In the genomic region with DNA sequence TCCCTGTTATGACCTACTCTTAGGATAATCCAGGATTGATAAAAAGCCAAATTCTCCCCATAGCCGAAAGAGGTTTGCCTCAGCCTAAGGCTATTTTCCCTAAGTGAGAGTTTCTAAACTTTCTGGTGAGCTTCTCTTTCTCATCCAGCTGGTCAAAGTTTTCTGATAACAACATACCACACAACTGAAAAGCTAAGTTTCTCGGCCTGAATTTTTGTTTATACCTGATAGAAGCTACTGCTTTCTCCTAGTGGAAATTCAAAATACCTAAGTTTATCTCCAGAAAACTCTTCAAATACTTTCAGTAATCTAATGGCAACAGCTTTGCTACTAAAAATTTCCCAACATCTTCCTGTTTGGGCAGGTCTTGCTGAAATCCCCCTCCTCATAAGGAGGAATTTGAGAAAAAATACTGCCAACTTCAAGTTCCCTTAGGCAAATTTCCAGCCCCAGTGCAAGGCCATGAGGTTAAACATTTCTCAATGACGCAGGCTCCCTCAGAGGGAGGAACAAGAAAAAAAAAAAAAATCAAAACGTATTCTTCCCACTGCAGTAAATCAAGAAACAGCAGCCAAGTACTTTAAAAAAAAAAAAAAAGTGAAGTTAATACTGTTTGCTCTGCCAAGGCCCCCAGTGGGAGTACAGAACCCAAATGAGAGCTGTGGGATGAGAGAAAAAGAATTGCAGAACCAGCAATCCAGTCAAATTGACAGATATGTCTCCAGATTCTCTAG, we compare ENCODE assay signal across 1 cellular context.
TF ChIP-seq lines count a peak whose summit lies in the region.

No MANE protein-coding gene starts in this region.

TF ChIP-seq in GM23338, 12 proteins besides CTCF, POLR2A, EP300 and RAD21:
- TF ChIP-seq, protein P1, sequence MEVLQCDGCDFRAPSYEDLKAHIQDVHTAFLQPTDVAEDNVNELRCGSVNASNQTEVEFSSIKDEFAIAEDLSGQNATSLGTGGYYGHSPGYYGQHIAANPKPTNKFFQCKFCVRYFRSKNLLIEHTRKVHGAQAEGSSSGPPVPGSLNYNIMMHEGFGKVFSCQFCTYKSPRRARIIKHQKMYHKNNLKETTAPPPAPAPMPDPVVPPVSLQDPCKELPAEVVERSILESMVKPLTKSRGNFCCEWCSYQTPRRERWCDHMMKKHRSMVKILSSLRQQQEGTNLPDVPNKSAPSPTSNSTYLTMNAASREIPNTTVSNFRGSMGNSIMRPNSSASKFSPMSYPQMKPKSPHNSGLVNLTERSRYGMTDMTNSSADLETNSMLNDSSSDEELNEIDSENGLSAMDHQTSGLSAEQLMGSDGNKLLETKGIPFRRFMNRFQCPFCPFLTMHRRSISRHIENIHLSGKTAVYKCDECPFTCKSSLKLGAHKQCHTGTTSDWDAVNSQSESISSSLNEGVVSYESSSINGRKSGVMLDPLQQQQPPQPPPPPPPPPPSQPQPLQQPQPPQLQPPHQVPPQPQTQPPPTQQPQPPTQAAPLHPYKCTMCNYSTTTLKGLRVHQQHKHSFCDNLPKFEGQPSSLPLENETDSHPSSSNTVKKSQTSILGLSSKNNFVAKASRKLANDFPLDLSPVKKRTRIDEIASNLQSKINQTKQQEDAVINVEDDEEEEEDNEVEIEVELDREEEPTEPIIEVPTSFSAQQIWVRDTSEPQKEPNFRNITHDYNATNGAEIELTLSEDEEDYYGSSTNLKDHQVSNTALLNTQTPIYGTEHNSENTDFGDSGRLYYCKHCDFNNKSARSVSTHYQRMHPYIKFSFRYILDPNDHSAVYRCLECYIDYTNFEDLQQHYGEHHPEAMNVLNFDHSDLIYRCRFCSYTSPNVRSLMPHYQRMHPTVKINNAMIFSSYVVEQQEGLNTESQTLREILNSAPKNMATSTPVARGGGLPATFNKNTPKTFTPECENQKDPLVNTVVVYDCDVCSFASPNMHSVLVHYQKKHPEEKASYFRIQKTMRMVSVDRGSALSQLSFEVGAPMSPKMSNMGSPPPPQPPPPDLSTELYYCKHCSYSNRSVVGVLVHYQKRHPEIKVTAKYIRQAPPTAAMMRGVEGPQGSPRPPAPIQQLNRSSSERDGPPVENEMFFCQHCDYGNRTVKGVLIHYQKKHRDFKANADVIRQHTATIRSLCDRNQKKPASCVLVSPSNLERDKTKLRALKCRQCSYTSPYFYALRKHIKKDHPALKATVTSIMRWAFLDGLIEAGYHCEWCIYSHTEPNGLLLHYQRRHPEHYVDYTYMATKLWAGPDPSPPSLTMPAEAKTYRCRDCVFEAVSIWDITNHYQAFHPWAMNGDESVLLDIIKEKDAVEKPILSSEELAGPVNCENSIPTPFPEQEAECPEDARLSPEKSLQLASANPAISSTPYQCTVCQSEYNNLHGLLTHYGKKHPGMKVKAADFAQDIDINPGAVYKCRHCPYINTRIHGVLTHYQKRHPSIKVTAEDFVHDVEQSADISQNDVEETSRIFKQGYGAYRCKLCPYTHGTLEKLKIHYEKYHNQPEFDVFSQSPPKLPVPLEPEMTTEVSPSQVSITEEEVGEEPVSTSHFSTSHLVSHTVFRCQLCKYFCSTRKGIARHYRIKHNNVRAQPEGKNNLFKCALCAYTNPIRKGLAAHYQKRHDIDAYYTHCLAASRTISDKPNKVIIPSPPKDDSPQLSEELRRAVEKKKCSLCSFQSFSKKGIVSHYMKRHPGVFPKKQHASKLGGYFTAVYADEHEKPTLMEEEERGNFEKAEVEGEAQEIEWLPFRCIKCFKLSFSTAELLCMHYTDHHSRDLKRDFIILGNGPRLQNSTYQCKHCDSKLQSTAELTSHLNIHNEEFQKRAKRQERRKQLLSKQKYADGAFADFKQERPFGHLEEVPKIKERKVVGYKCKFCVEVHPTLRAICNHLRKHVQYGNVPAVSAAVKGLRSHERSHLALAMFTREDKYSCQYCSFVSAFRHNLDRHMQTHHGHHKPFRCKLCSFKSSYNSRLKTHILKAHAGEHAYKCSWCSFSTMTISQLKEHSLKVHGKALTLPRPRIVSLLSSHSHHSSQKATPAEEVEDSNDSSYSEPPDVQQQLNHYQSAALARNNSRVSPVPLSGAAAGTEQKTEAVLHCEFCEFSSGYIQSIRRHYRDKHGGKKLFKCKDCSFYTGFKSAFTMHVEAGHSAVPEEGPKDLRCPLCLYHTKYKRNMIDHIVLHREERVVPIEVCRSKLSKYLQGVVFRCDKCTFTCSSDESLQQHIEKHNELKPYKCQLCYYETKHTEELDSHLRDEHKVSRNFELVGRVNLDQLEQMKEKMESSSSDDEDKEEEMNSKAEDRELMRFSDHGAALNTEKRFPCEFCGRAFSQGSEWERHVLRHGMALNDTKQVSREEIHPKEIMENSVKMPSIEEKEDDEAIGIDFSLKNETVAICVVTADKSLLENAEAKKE (CRISPR knock-in tag; IDR thresholded peaks at IDR 0.05): no peak
- TF ChIP-seq ZNF331 (CRISPR knock-in tag; IDR thresholded peaks at IDR 0.05; ENCODE audit: low read depth) (no peak), NANOG (IDR thresholded peaks at IDR 0.05; ENCODE audit: borderline replicate concordance) (no peak), ZNF114 (CRISPR knock-in tag; IDR thresholded peaks at IDR 0.05) (no peak), EZH2phosphoT487 (IDR thresholded peaks at IDR 0.05; ENCODE audit: unreplicated experiment) (no peak), EZH2 (IDR thresholded peaks at IDR 0.05; ENCODE audit: low read depth, unreplicated experiment) (no peak), JUNB (IDR thresholded peaks at IDR 0.05; ENCODE audit: unreplicated experiment) (no peak), CREB1 (CRISPR knock-in tag; IDR thresholded peaks at IDR 0.05; ENCODE audit: low read depth) (no peak), POLR2AphosphoS5 (IDR thresholded peaks at IDR 0.05; ENCODE audit: low read depth) (no peak), STAT1 (IDR thresholded peaks at IDR 0.05; ENCODE audit: unreplicated experiment) (no peak)
- TF ChIP-seq, protein P2, sequence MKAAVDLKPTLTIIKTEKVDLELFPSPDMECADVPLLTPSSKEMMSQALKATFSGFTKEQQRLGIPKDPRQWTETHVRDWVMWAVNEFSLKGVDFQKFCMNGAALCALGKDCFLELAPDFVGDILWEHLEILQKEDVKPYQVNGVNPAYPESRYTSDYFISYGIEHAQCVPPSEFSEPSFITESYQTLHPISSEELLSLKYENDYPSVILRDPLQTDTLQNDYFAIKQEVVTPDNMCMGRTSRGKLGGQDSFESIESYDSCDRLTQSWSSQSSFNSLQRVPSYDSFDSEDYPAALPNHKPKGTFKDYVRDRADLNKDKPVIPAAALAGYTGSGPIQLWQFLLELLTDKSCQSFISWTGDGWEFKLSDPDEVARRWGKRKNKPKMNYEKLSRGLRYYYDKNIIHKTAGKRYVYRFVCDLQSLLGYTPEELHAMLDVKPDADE (IDR thresholded peaks at IDR 0.05): no peak
- TF ChIP-seq, protein P3, sequence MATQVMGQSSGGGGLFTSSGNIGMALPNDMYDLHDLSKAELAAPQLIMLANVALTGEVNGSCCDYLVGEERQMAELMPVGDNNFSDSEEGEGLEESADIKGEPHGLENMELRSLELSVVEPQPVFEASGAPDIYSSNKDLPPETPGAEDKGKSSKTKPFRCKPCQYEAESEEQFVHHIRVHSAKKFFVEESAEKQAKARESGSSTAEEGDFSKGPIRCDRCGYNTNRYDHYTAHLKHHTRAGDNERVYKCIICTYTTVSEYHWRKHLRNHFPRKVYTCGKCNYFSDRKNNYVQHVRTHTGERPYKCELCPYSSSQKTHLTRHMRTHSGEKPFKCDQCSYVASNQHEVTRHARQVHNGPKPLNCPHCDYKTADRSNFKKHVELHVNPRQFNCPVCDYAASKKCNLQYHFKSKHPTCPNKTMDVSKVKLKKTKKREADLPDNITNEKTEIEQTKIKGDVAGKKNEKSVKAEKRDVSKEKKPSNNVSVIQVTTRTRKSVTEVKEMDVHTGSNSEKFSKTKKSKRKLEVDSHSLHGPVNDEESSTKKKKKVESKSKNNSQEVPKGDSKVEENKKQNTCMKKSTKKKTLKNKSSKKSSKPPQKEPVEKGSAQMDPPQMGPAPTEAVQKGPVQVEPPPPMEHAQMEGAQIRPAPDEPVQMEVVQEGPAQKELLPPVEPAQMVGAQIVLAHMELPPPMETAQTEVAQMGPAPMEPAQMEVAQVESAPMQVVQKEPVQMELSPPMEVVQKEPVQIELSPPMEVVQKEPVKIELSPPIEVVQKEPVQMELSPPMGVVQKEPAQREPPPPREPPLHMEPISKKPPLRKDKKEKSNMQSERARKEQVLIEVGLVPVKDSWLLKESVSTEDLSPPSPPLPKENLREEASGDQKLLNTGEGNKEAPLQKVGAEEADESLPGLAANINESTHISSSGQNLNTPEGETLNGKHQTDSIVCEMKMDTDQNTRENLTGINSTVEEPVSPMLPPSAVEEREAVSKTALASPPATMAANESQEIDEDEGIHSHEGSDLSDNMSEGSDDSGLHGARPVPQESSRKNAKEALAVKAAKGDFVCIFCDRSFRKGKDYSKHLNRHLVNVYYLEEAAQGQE (IDR thresholded peaks at IDR 0.05; ENCODE audit: unreplicated experiment): no peak
